ENCODE assay signal across 2 cellular contexts in genomic region chr16:1815461-1815860, GRCh38.
TF ChIP-seq lines count a peak whose summit lies in the region.

No MANE protein-coding gene starts in this region.

TF ChIP-seq in HEK293, 187 proteins besides CTCF, POLR2A, EP300 and RAD21:
- TF ChIP-seq ELK4 (IDR thresholded peaks at IDR 0.05; ENCODE audit: borderline replicate concordance, low read depth, low read length) = no peak
- peak; percentile 52 for TF ChIP-seq PRDM10 (tag by site-specific recombination; IDR thresholded peaks at IDR 0.05)
- no peak for TF ChIP-seq KLF10 (tag by site-specific recombination; IDR thresholded peaks at IDR 0.05)
- no peak for TF ChIP-seq ZBTB48 (tag by site-specific recombination; IDR thresholded peaks at IDR 0.05)
- no peak for TF ChIP-seq ZBTB8A (tag by site-specific recombination; IDR thresholded peaks at IDR 0.05)

TF ChIP-seq in K562, 482 proteins besides CTCF, POLR2A, EP300 and RAD21:
- TF ChIP-seq SMAD2 (IDR thresholded peaks at IDR 0.05; ENCODE audit: low read depth, low read length) (no peak), ZNF764 (CRISPR knock-in tag; IDR thresholded peaks at IDR 0.05; ENCODE audit: low read depth) (no peak), PRDM10 (IDR thresholded peaks at IDR 0.05; ENCODE audit: partially characterized antibody) (peak; percentile 12)
